In the genomic region with DNA sequence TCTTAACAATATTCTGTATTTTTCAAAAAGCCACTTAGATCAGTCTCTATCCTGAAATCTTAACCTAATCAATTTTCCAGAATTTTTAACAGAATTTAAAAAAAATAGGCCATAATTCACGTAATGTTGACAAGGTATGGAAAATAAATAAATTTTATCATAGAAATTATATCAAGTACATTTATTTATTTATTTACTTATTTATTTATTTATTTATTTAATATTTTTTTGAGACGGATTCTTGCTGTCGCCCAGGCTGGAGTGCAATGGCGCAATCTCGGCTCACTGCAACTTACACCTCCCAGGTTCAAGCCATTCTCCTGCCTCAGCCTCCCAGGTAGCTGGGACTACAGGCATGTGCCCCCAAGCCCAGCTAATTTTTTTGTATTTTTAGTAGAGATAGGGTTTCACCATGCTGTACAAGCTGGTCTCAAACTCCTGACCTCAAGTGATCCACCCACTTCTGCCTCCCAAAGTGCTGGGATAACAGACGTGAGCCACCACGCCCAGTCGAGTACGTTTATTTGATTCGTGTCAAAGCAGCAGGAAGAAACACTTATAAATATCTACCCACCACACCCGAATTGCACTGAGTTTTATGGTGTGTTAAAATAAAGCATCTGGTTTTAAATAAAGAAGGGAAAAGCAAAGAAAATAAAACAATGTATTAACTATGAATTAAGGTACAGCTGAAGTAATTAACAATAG, we compare ENCODE assay signal across 1 cellular context.
TF ChIP-seq lines count a peak whose summit lies in the region.

No MANE protein-coding gene starts in this region.

TF ChIP-seq in HEK293, 187 proteins besides CTCF, POLR2A, EP300 and RAD21 (continued from another document):
- TF ChIP-seq ZNF394 (tag by site-specific recombination; IDR thresholded peaks at IDR 0.05; ENCODE audit: borderline replicate concordance) (peak; percentile 70; the same call in 1 of the 2 replicates), ZNF341 (tag by site-specific recombination; IDR thresholded peaks at IDR 0.05; ENCODE audit: low read depth) (no peak), ZFP37 (tag by site-specific recombination; IDR thresholded peaks at IDR 0.05) (no peak), ZNF658 (tag by site-specific recombination; IDR thresholded peaks at IDR 0.05) (no peak), ZNF426 (tag by site-specific recombination; IDR thresholded peaks at IDR 0.05) (peak; percentile 55), ZNF221 (tag by site-specific recombination; IDR thresholded peaks at IDR 0.05; ENCODE audit: borderline replicate concordance) (no peak), ZNF169 (tag by site-specific recombination; IDR thresholded peaks at IDR 0.05) (no peak), ZNF24 (tag by site-specific recombination; IDR thresholded peaks at IDR 0.05) (no peak), KLF1 (tag by site-specific recombination; IDR thresholded peaks at IDR 0.05) (peak; percentile 96), ZNF366 (tag by site-specific recombination; conservative IDR thresholded peaks at IDR 0.05) (no peak), ZNF600 (tag by site-specific recombination; IDR thresholded peaks at IDR 0.05) (no peak), ZNF140 (tag by site-specific recombination; IDR thresholded peaks at IDR 0.05) (peak; percentile 60; the same call in 1 of the 2 replicates), ZNF548 (tag by site-specific recombination; IDR thresholded peaks at IDR 0.05) (no peak)
- TF ChIP-seq, protein P1, sequence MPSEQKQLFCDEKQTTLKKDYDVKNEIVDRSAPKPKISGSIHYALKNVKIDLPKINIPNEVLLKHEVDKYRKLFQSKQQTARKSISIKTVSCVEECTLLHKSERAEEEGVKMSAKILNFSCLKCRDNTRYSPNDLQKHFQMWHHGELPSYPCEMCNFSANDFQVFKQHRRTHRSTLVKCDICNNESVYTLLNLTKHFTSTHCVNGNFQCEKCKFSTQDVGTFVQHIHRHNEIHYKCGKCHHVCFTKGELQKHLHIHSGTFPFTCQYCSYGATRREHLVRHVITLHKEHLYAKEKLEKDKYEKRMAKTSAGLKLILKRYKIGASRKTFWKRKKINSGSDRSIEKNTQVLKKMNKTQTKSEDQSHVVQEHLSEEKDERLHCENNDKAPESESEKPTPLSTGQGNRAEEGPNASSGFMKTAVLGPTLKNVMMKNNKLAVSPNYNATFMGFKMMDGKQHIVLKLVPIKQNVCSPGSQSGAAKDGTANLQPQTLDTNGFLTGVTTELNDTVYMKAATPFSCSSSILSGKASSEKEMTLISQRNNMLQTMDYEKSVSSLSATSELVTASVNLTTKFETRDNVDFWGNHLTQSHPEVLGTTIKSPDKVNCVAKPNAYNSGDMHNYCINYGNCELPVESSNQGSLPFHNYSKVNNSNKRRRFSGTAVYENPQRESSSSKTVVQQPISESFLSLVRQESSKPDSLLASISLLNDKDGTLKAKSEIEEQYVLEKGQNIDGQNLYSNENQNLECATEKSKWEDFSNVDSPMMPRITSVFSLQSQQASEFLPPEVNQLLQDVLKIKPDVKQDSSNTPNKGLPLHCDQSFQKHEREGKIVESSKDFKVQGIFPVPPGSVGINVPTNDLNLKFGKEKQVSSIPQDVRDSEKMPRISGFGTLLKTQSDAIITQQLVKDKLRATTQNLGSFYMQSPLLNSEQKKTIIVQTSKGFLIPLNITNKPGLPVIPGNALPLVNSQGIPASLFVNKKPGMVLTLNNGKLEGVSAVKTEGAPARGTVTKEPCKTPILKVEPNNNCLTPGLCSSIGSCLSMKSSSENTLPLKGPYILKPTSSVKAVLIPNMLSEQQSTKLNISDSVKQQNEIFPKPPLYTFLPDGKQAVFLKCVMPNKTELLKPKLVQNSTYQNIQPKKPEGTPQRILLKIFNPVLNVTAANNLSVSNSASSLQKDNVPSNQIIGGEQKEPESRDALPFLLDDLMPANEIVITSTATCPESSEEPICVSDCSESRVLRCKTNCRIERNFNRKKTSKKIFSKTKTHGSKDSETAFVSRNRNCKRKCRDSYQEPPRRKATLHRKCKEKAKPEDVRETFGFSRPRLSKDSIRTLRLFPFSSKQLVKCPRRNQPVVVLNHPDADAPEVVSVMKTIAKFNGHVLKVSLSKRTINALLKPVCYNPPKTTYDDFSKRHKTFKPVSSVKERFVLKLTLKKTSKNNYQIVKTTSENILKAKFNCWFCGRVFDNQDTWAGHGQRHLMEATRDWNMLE (tag by site-specific recombination; conservative IDR thresholded peaks at IDR 0.05; ENCODE audit: low read depth): peak; percentile 55
- TF ChIP-seq, protein P2, sequence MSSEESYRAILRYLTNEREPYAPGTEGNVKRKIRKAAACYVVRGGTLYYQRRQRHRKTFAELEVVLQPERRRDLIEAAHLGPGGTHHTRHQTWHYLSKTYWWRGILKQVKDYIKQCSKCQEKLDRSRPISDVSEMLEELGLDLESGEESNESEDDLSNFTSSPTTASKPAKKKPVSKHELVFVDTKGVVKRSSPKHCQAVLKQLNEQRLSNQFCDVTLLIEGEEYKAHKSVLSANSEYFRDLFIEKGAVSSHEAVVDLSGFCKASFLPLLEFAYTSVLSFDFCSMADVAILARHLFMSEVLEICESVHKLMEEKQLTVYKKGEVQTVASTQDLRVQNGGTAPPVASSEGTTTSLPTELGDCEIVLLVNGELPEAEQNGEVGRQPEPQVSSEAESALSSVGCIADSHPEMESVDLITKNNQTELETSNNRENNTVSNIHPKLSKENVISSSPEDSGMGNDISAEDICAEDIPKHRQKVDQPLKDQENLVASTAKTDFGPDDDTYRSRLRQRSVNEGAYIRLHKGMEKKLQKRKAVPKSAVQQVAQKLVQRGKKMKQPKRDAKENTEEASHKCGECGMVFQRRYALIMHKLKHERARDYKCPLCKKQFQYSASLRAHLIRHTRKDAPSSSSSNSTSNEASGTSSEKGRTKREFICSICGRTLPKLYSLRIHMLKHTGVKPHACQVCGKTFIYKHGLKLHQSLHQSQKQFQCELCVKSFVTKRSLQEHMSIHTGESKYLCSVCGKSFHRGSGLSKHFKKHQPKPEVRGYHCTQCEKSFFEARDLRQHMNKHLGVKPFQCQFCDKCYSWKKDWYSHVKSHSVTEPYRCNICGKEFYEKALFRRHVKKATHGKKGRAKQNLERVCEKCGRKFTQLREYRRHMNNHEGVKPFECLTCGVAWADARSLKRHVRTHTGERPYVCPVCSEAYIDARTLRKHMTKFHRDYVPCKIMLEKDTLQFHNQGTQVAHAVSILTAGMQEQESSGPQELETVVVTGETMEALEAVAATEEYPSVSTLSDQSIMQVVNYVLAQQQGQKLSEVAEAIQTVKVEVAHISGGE (tag by site-specific recombination; conservative IDR thresholded peaks at IDR 0.05; ENCODE audit: low read depth): peak; percentile 50
- TF ChIP-seq, protein P3, sequence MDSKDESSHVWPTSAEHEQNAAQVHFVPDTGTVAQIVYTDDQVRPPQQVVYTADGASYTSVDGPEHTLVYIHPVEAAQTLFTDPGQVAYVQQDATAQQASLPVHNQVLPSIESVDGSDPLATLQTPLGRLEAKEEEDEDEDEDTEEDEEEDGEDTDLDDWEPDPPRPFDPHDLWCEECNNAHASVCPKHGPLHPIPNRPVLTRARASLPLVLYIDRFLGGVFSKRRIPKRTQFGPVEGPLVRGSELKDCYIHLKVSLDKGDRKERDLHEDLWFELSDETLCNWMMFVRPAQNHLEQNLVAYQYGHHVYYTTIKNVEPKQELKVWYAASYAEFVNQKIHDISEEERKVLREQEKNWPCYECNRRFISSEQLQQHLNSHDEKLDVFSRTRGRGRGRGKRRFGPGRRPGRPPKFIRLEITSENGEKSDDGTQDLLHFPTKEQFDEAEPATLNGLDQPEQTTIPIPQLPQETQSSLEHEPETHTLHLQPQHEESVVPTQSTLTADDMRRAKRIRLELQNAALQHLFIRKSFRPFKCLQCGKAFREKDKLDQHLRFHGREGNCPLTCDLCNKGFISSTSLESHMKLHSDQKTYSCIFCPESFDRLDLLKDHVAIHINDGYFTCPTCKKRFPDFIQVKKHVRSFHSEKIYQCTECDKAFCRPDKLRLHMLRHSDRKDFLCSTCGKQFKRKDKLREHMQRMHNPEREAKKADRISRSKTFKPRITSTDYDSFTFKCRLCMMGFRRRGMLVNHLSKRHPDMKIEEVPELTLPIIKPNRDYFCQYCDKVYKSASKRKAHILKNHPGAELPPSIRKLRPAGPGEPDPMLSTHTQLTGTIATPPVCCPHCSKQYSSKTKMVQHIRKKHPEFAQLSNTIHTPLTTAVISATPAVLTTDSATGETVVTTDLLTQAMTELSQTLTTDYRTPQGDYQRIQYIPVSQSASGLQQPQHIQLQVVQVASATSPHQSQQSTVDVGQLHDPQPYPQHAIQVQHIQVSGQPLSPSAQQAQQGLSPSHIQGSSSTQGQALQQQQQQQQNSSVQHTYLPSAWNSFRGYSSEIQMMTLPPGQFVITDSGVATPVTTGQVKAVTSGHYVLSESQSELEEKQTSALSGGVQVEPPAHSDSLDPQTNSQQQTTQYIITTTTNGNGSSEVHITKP (tag by site-specific recombination; IDR thresholded peaks at IDR 0.05): no peak
TF ChIP-seq in HEK293: peak in this region for 10.
